Comparison of ENCODE assay signal across 8 cellular contexts in the genomic region with DNA sequence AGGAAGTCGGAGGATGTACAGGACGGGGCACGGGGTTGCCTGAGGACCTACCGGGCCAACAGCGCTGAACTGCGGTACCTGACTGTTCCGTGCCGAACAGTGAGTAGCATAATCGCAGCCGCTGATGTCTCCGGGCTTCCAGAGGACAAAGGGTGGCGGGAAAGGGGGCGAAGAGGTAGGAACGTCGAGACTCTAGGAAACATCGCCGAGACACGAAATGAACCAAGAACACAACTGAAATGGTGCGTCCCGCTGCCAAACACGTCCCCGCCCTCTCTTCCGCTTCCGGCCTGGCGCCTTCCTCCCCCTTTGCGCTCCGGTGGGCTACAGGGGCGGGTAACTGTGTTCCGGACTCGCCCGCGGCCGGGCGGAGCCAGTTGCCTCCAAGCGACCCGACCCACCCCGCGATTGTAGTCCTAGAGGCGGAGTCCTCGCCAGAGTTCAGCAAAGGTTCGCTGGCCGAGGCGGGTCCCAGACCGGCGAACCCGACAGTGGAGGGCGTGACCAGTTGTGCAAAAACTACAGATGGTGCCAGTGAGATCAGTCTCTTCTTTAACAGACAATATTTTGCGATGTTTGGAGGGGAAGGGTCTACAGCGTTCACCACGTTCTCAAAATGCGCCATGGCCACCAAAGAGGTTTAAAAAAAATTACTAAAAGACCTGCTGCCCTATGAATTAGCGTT. TPM values are rescaled to one million over a fixed set of nuclear protein-coding genes. Genes with fewer than 3 reads are reported as not detected.
DNase-seq lines count a peak whose midpoint lies in the region; ATAC-seq and TF ChIP-seq lines count a peak whose summit lies in the region.

TSS of gene MRPS31 (minus strand) at position 257 of the 685 bp plus-strand sequence. CDS start at position 203, 54 bp downstream.

- ATAC-seq in HG02870 (IDR thresholded peaks at IDR 0.05; ENCODE audit: unreplicated experiment) = peak; percentile 97
- ATAC-seq in left cardiac atrium = peak; percentile 99 to 100

- peak within 1 kb of the TSS; percentile 99 for H3K27ac Mint-ChIP-seq in progenitor cell of endocrine pancreas

- TF ChIP-seq CTCF in GM13976 (IDR thresholded peaks at IDR 0.05; ENCODE audit: borderline replicate concordance, control extremely low read depth, extremely low read depth, insufficient read depth, missing control alignments) (no peak), progenitor cell of endocrine pancreas (IDR thresholded peaks at IDR 0.05; ENCODE audit: unreplicated experiment) (peak; percentile 25)

- intact Hi-C loops in T-helper 1 cell treated with Interleukin-12 subunit alpha and Interleukin-12 subunit beta and Interleukin-4 antibody, amounts not matched to agents 30 ng/mL and 1 ng/mL, for 36 hours (cut with micrococcal nuclease) = loop anchor here (1.0 to 10.0 kb wide), 15 partner anchors 18 to 1734 kb away; partner anchors contain the start of genes COG6, ELF1, FOXO1 and KBTBD6
- intact Hi-C loops in left cardiac atrium (cut with DNase I) = no loop called here

- DNase-seq in GM13976 (ENCODE audit: low spot score) (peak; percentile 94), NCI-H146 treated with DMSO at 0.1 percent for 48 hours (lab: John Stamatoyannopoulos, UW; ENCODE audit: unreplicated experiment) (peak; percentile 93), amniotic epithelial cell (ENCODE audit: low read depth) (peak; percentile 94), left cardiac atrium (peak; percentile 97), progenitor cell of endocrine pancreas (ENCODE audit: low spot score, unreplicated experiment) (peak; percentile 91), ureter (ENCODE audit: low spot score) (peak; percentile 96)

- in situ Hi-C loops in GM13976 (cut with MboI; ENCODE audit: low sequenced_read_pairs, unreplicated experiment) = no loop called here

- H3K4me1 Mint-ChIP-seq in progenitor cell of endocrine pancreas (ENCODE audit: low read depth) = peaks cover 8% of the 10 kb centered on the region

- no peaks in the 10 kb centered on the region for H3K27me3 Mint-ChIP-seq in progenitor cell of endocrine pancreas

- no peaks in the 10 kb centered on the region for H3K36me3 Mint-ChIP-seq in progenitor cell of endocrine pancreas (ENCODE audit: insufficient read depth)

- H3K9me3 Mint-ChIP-seq in progenitor cell of endocrine pancreas (ENCODE audit: low read depth) = no peaks in the 10 kb centered on the region

- H3K4me3 Mint-ChIP-seq in progenitor cell of endocrine pancreas (ENCODE audit: low read depth) = peak within 1 kb of the TSS; percentile 99

RNA-seq across cellular contexts. Expression of gene MRPS31, which starts in this region (rescaled TPM):
- 34.0 and 34.7 TPM in 2 replicates for total RNA-seq in T-helper 1 cell treated with Interleukin-12 subunit alpha and Interleukin-12 subunit beta and Interleukin-4 antibody, amounts not matched to agents 30 ng/mL and 1 ng/mL, for 36 hours
- total RNA-seq in left cardiac atrium = 10 to 100 TPM; 25.6 to 26.0 TPM
- 38.7 and 39.5 TPM in 2 replicates for total RNA-seq in progenitor cell of endocrine pancreas
- 25.5 TPM for total RNA-seq in ureter

Comparison
In these comparisons a context has a peak if more than half of its experiments do, and no peak if none do; other contexts are left out.
1. Peak in every context shown above with its lines: DNase-seq and ATAC-seq.